In genomic region chr1:940121-941026, GRCh38 we compare ENCODE assay signal across 8 cellular contexts. TPM values are rescaled to one million over a fixed set of nuclear protein-coding genes. Genes with fewer than 3 reads are reported as not detected.
DNase-seq lines count a peak whose midpoint lies in the region; TF ChIP-seq lines count a peak whose summit lies in the region.

No MANE protein-coding gene starts in this region.

- no peak for TF ChIP-seq CTCF in A673 (conservative IDR thresholded peaks at IDR 0.05; ENCODE audit: low read depth, low read length)
- TF ChIP-seq CTCF in GM13976 (IDR thresholded peaks at IDR 0.05; ENCODE audit: borderline replicate concordance, control extremely low read depth, extremely low read depth, insufficient read depth, missing control alignments): no peak
- no peak for TF ChIP-seq CTCF in choroid plexus epithelial cell (conservative IDR thresholded peaks at IDR 0.05; ENCODE audit: low read depth, low read length)
- no peak for TF ChIP-seq CTCF in liver (IDR thresholded peaks at IDR 0.05; ENCODE audit: low read depth, low read length, missing input control)

- H3K27ac ChIP-seq in A673 (ENCODE audit: low read depth, low read length, poor library complexity, severe bottlenecking): peak overlapping the region; percentile 59
- H3K27ac ChIP-seq in liver (ENCODE audit: low read depth in 1 of 2, low read length in 2 of 2): peak overlapping the region; percentile 25 to 78
- H3K27ac ChIP-seq in thymus (ENCODE audit: low read depth): no peak overlapping the region

- DNase-seq in A673 (ENCODE audit: low spot score): peak; percentile 93
- DNase-seq in GM13976 (ENCODE audit: low spot score): peak; percentile 80
- DNase-seq in OCI-M1 (lab: John Stamatoyannopoulos, UW): peak; percentile 88
- DNase-seq in choroid plexus epithelial cell (ENCODE audit: low read depth): peak; percentile 86
- no peak for DNase-seq in stimulated activated naive CD4-positive, alpha-beta T cell treated with Interleukin-2 at 50 U/mL for 16 hours (lab: John Stamatoyannopoulos, UW)
- no peak for DNase-seq in UCSD-AML1 (lab: John Stamatoyannopoulos, UW; ENCODE audit: unreplicated experiment)

- peaks cover 18% of the 10 kb centered on the region for H3K36me3 ChIP-seq in A673 (ENCODE audit: insufficient read depth, low read length, poor library complexity, severe bottlenecking)
- peaks cover 0 to 6% (median 2%) of the 10 kb centered on the region in 4 donors for H3K36me3 ChIP-seq in liver (ENCODE audit: control insufficient read depth in 4 of 4, insufficient read depth in 3 of 4, low read depth in 1 of 4, low read length in 3 of 4)
- H3K36me3 ChIP-seq in thymus (ENCODE audit: control insufficient read depth, insufficient read depth): peaks cover 18% of the 10 kb centered on the region

- no peaks in the 10 kb centered on the region for H3K27me3 ChIP-seq in A673 (replicated peaks; ENCODE audit: insufficient read depth, low read depth, low read length, poor library complexity)
- H3K27me3 ChIP-seq in liver (ENCODE audit: control insufficient read depth in 4 of 4, insufficient read depth in 4 of 4, low read length in 3 of 4): peaks cover 0 to 2% (median 0%) of the 10 kb centered on the region in 4 donors
- peaks cover 79% of the 10 kb centered on the region for H3K27me3 ChIP-seq in thymus (ENCODE audit: control insufficient read depth, insufficient read depth)

- H3K4me1 ChIP-seq in A673 (ENCODE audit: insufficient read depth, low read length, poor library complexity, severe bottlenecking) (peaks cover 93% of the 10 kb centered on the region), liver (ENCODE audit: control insufficient read depth in 4 of 4, insufficient read depth in 4 of 4, low read length in 3 of 4) (peaks cover 15 to 41% (median 22%) of the 10 kb centered on the region in 4 donors), thymus (ENCODE audit: control insufficient read depth, insufficient read depth, low read length) (peaks cover 2% of the 10 kb centered on the region)

- H3K9me3 ChIP-seq in A673 (ENCODE audit: low read depth, low read length, poor library complexity, severe bottlenecking) (no peaks in the 10 kb centered on the region), liver (ENCODE audit: control insufficient read depth in 4 of 4, low read length in 3 of 4) (no peaks in the 10 kb centered on the region), thymus (ENCODE audit: control insufficient read depth) (peaks cover 1% of the 10 kb centered on the region)

- intact Hi-C loops in A673 (cut with micrococcal nuclease; ENCODE audit: unreplicated experiment): loop anchor here (2.0 kb wide), 1 partner anchor 36 kb away; no protein-coding TSS in a partner anchor

- peak overlapping the region; percentile 45 for H3K4me3 ChIP-seq in A673 (ENCODE audit: low read depth, low read length, poor library complexity, severe bottlenecking)
- H3K4me3 ChIP-seq in choroid plexus epithelial cell (ENCODE audit: low read depth, low read length): peak overlapping the region; percentile 69
- peak overlapping the region in 1 of 3 donors; percentile 50 for H3K4me3 ChIP-seq in liver (ENCODE audit: low read depth in 1 of 3, low read length in 3 of 3)
- peak overlapping the region; percentile 32 for H3K4me3 ChIP-seq in thymus (ENCODE audit: low read length)

- under 1% methylated on average over 86 of the region's 86 CpGs for WGBS in liver
- under 1% methylated on average over 86 of the region's 86 CpGs for WGBS in thymus

- CTCF ChIA-PET in A673 (lab: Charles Lee): interaction anchor here (0.6 to 1.0 kb wide), 4 partner anchors 12 to 66 kb away, joined by 3 to 5 read pairs (median 4); no protein-coding TSS in a partner anchor

- no peak overlapping the region for H3K9ac ChIP-seq in liver (ENCODE audit: low read depth in 1 of 2, low read length in 2 of 2)

- TF ChIP-seq RAD21 in liver (IDR thresholded peaks at IDR 0.05): no peak

- no TSS peak for BruUV-seq in A673 (replicated peaks; lab: Mats Ljungman, UMichigan)

- in situ Hi-C loops in GM13976 (cut with MboI; ENCODE audit: low sequenced_read_pairs, unreplicated experiment): no loop called here

- POLR2A ChIA-PET in A673 (lab: Charles Lee; ENCODE audit: low non-redundant PET): interaction anchor here (0.7 kb wide), 1 partner anchor 14 kb away, joined by 9 read pairs; no protein-coding TSS in a partner anchor

TF ChIP-seq in liver, 16 proteins besides CTCF, POLR2A, EP300 and RAD21:
- no peak for TF ChIP-seq SP1 (IDR thresholded peaks at IDR 0.05)
- no peak for TF ChIP-seq FOXA2 (IDR thresholded peaks at IDR 0.05)
- TF ChIP-seq TAF1 (conservative IDR thresholded peaks at IDR 0.05): no peak

RNA-seq across cellular contexts. Expression of gene SAMD11, which starts 16.7 kb away (rescaled TPM):
- total RNA-seq in A673 (2021) (24.1 and 28.4 TPM in 2 replicates), liver (1 to 10 TPM; 1.2 to 1.3 TPM)
- polyA plus RNA-seq in liver (1 to 10 TPM in 1 of 2 donors, under 1 TPM in 1; 0.51 to 4.1 TPM), thymus (1.7 TPM)

RNA-seq across cellular contexts. Expression of gene NOC2L, which starts 18.7 kb away (rescaled TPM):
- total RNA-seq in A673 (2021) (197 and 214 TPM in 2 replicates), liver (10 to 100 TPM; 28.7 to 34.5 TPM)
- polyA plus RNA-seq in liver (10 to 100 TPM; 17.1 to 31.3 TPM), thymus (74.3 TPM)

RNA-seq across cellular contexts. Expression of gene KLHL17, which starts 20.0 kb away (rescaled TPM):
- 43.3 and 48.3 TPM in 2 replicates for total RNA-seq in A673 (2021)
- total RNA-seq in liver: 1 to 10 TPM in 1 of 2 donors, under 1 TPM in 1; 0.98 to 5.4 TPM
- polyA plus RNA-seq in liver: 1 to 10 TPM; 1.2 to 3.0 TPM
- polyA plus RNA-seq in thymus: 34.5 TPM

RNA-seq across cellular contexts. Expression of gene PLEKHN1, which starts 25.9 kb away (rescaled TPM):
- total RNA-seq in A673 (2021): not detected in 2 replicates
- under 1 TPM in 1 of 2 donors, not detected in 1; 0.17 TPM for total RNA-seq in liver
- under 1 TPM in 1 of 2 donors, not detected in 1; 0.18 TPM for polyA plus RNA-seq in liver
- 1.7 TPM for polyA plus RNA-seq in thymus

RNA-seq across cellular contexts. Expression of gene PERM1, which starts 41.5 kb away (rescaled TPM):
- total RNA-seq in A673 (2021) (0.28 TPM in 1 of 2 replicates, not detected in the other), liver (under 1 TPM in 1 of 2 donors, not detected in 1; under 0.01 TPM)
- polyA plus RNA-seq in liver (under 1 TPM in 1 of 2 donors, not detected in 1; 0.06 TPM), thymus (0.59 TPM)

Comparison
In these comparisons a context has a peak if more than half of its experiments do, and no peak if none do; other contexts are left out.
1. DNase-seq: peak in A673 (single experiment), GM13976 (single experiment), OCI-M1 (single experiment) and choroid plexus epithelial cell (single experiment); none in stimulated activated naive CD4-positive, alpha-beta T cell treated with Interleukin-2 at 50 U/mL for 16 hours (single experiment) and UCSD-AML1 (single experiment).
2. RNA of gene SAMD11, which starts 16.7 kb away (total RNA-seq): 24.1 to 28.4 TPM in A673; 1.2 to 1.3 TPM in liver; every median in the first group is over 10 times any median in the second.